In genomic region chr15:70268698-70269251, GRCh38 we compare ENCODE assay signal across 13 cellular contexts.
DNase-seq lines count a peak whose midpoint lies in the region; ATAC-seq and TF ChIP-seq lines count a peak whose summit lies in the region.
"Had no signal": no experiment of that assay in that cellular context is flagged by ENCODE, and none has a peak within 500 bp of the region (broad histone marks: within the 10 kb centered on the region; RNA-seq: fewer than 3 reads in every experiment).

No MANE protein-coding gene starts in this region.

- H3K9me3 ChIP-seq in HEK293 (ENCODE audit: control insufficient read depth, insufficient read depth, low read depth, low read length) = no peaks in the 10 kb centered on the region

- TF ChIP-seq CTCF in HEK293 (tag by site-specific recombination; IDR thresholded peaks at IDR 0.05) (no peak), neural crest cell (conservative IDR thresholded peaks at IDR 0.05) (no peak)

- no peaks in the 10 kb centered on the region for H3K36me3 Mint-ChIP-seq in neural crest cell (ENCODE audit: low read depth)
- H3K36me3 Mint-ChIP-seq: T-cell had no signal

- no peak overlapping the region for H3K27ac Mint-ChIP-seq in neural crest cell (ENCODE audit: unreplicated experiment)
- H3K27ac Mint-ChIP-seq: stimulated activated naive CD8-positive, alpha-beta T cell treated with anti-CD3 and anti-CD28 coated beads, Interleukin-15, Interleukin-2, amounts not matched to agents 100 ng/mL and 50 ng/mL, for 24 hours had no signal

- H3K4me3 Mint-ChIP-seq in neural crest cell = peak overlapping the region; percentile 33
- H3K4me3 Mint-ChIP-seq: stimulated activated naive CD8-positive, alpha-beta T cell treated with anti-CD3 and anti-CD28 coated beads, Interleukin-15, Interleukin-2, amounts not matched to agents 100 ng/mL and 50 ng/mL, for 24 hours; T-cell had no signal

- peaks cover 16% of the 10 kb centered on the region for H3K4me1 ChIP-seq in HEK293 (ENCODE audit: control insufficient read depth, insufficient read depth, low read length)

- H3K27ac ChIP-seq in HEK293 (ENCODE audit: extremely low read depth, low read depth, low read length) = no peak overlapping the region
- no peak overlapping the region for H3K27ac ChIP-seq in substantia nigra (ENCODE audit: low read depth, low read length, poor library complexity, severe bottlenecking)

- peaks cover 3% of the 10 kb centered on the region for H3K27me3 Mint-ChIP-seq in neural crest cell (ENCODE audit: low read depth)

- peaks cover 70% of the 10 kb centered on the region for H3K4me1 Mint-ChIP-seq in neural crest cell

- ATAC-seq in GM21390 (IDR thresholded peaks at IDR 0.05; ENCODE audit: unreplicated experiment) = no peak
- ATAC-seq: T-cell had no signal

- POLR2A ChIA-PET in HEK293 (lab: Yijun Ruan, JAX) = interaction anchor here (1.0 to 1.2 kb wide), 2 partner anchors 168 to 169 kb away, joined by 4 read pairs; no protein-coding TSS in a partner anchor

- no peak overlapping the region for H3K4me3 ChIP-seq in HEK293 (ENCODE audit: low read depth, low read length)
- H3K4me3 ChIP-seq: lung had no signal

- peak; percentile 41 for DNase-seq in activated CD4-positive, alpha-beta T cell treated with anti-CD3 and anti-CD28 coated beads for 48 hours
- no peak for DNase-seq in activated CD4-positive, alpha-beta T cell treated with anti-CD3 and anti-CD28 coated beads for 4 hours
- DNase-seq in astrocyte of the hippocampus (ENCODE audit: low read depth, low spot score) = peak; percentile 76
- DNase-seq in neural crest cell (ENCODE audit: low read depth, low spot score) = no peak
- DNase-seq in substantia nigra (lab: John Stamatoyannopoulos, UW) = no peak
- no peak for DNase-seq in middle frontal gyrus (ENCODE audit: extremely low spot score, low spot score)
- DNase-seq: activated CD4-positive, CD25-positive, alpha-beta regulatory T cell; NCI-H1105 treated with DMSO at 0.1 percent for 48 hours; T-cell had no signal

- H3K36me3 ChIP-seq in HEK293 (ENCODE audit: control insufficient read depth in 2 of 2, insufficient read depth in 1 of 2, low read length in 2 of 2) = no peaks in the 10 kb centered on the region

- no peaks in the 10 kb centered on the region for H3K9me3 Mint-ChIP-seq in neural crest cell
- H3K9me3 Mint-ChIP-seq: stimulated activated naive CD8-positive, alpha-beta T cell treated with anti-CD3 and anti-CD28 coated beads, Interleukin-15, Interleukin-2, amounts not matched to agents 100 ng/mL and 50 ng/mL, for 24 hours; T-cell had no signal

- CTCF ChIA-PET in HEK293 (lab: Yijun Ruan, JAX) = interaction anchor here (0.8 to 2.1 kb wide), 3 partner anchors 54 to 195 kb away, joined by 3 to 6 read pairs (median 3); no protein-coding TSS in a partner anchor

TF ChIP-seq in HEK293, 187 proteins besides CTCF, POLR2A, EP300 and RAD21:
- TF ChIP-seq ZIC2 (tag by site-specific recombination; IDR thresholded peaks at IDR 0.05) (peak; percentile 67), ZFHX2 (tag by site-specific recombination; conservative IDR thresholded peaks at IDR 0.05) (peak; percentile 41; the same call in 1 of the 2 replicates), EGR2 (tag by site-specific recombination; IDR thresholded peaks at IDR 0.05; ENCODE audit: low read depth) (peak; percentile 79)
- TF ChIP-seq, protein P1, sequence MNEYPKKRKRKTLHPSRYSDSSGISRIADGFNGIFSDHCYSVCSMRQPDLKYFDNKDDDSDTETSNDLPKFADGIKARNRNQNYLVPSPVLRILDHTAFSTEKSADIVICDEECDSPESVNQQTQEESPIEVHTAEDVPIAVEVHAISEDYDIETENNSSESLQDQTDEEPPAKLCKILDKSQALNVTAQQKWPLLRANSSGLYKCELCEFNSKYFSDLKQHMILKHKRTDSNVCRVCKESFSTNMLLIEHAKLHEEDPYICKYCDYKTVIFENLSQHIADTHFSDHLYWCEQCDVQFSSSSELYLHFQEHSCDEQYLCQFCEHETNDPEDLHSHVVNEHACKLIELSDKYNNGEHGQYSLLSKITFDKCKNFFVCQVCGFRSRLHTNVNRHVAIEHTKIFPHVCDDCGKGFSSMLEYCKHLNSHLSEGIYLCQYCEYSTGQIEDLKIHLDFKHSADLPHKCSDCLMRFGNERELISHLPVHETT (tag by site-specific recombination; IDR thresholded peaks at IDR 0.05) = no peak

Comparison
In these comparisons a context has a peak if more than half of its experiments do, and no peak if none do; other contexts are left out.
1. DNase-seq: peak in activated CD4-positive, alpha-beta T cell treated with anti-CD3 and anti-CD28 coated beads for 48 hours (single experiment) and astrocyte of the hippocampus (single experiment); none in activated CD4-positive, alpha-beta T cell treated with anti-CD3 and anti-CD28 coated beads for 4 hours (0 of 2), neural crest cell (single experiment), substantia nigra (0 of 49) and middle frontal gyrus (single experiment).